ENCODE assay signal across 9 cellular contexts in genomic region chr7:953547-954327, GRCh38. TPM values are rescaled to one million over a fixed set of nuclear protein-coding genes. Genes with fewer than 3 reads are reported as not detected.
DNase-seq lines count a peak whose midpoint lies in the region; ATAC-seq and TF ChIP-seq lines count a peak whose summit lies in the region.
"Had no signal": no experiment of that assay in that cellular context is flagged by ENCODE, and none has a peak within 500 bp of the region (broad histone marks: within the 10 kb centered on the region; RNA-seq: fewer than 3 reads in every experiment).

No MANE protein-coding gene starts in this region.

- ATAC-seq in activated naive CD8-positive, alpha-beta T cell treated with anti-CD3 and anti-CD28 coated beads, Interleukin-2, amount 50 U/mL, for 24 hours = peak; percentile 9
- ATAC-seq in HG02938 (IDR thresholded peaks at IDR 0.05; ENCODE audit: unreplicated experiment) = no peak

- H3K27ac Mint-ChIP-seq in activated T-cell treated with anti-CD3 and anti-CD28 coated beads, Interleukin-2, amount 50 U/mL, for 24 hours = no peak overlapping the region
- no peak overlapping the region for H3K27ac Mint-ChIP-seq in activated naive CD8-positive, alpha-beta T cell treated with anti-CD3 and anti-CD28 coated beads, Interleukin-2, amount 50 U/mL, for 24 hours
- H3K27ac Mint-ChIP-seq in endothelial cell (ENCODE audit: unreplicated experiment) = no peak overlapping the region

- H3K4me3 Mint-ChIP-seq in activated T-cell treated with anti-CD3 and anti-CD28 coated beads, Interleukin-2, amount 50 U/mL, for 24 hours = peak overlapping the region; percentile 63
- peak overlapping the region; percentile 55 for H3K4me3 Mint-ChIP-seq in activated naive CD8-positive, alpha-beta T cell treated with anti-CD3 and anti-CD28 coated beads, Interleukin-2, amount 50 U/mL, for 24 hours
- no peak overlapping the region for H3K4me3 Mint-ChIP-seq in endothelial cell (ENCODE audit: unreplicated experiment)

- peak; percentile 65 for DNase-seq in activated T-cell treated with anti-CD3 and anti-CD28 coated beads, Interleukin-2, amount 50 U/mL, for 24 hours
- DNase-seq in activated T-cell treated with anti-CD3 and anti-CD28 coated beads, Interleukin-2, amount 50 U/mL, for 48 hours = no peak
- peak; percentile 93 for DNase-seq in HT-29 (ENCODE audit: low spot score)
- peak; percentile 28 for DNase-seq in activated naive CD8-positive, alpha-beta T cell treated with anti-CD3 and anti-CD28 coated beads, Interleukin-2, amount 50 U/mL, for 24 hours
- peak; percentile 81 for DNase-seq in hepatic stellate cell (ENCODE audit: low spot score)
- DNase-seq in posterior cingulate gyrus = peak; percentile 64 to 97 (median 82)
- no peak for DNase-seq in endothelial cell (ENCODE audit: low spot score)

- intact Hi-C loops in posterior cingulate gyrus (cut with DNase I) = loop anchor here (2.0 kb wide), 1 partner anchor 41 kb away; no protein-coding TSS in a partner anchor

- peaks cover 9% of the 10 kb centered on the region for H3K27me3 Mint-ChIP-seq in activated T-cell treated with anti-CD3 and anti-CD28 coated beads, Interleukin-2, amount 50 U/mL, for 24 hours
- peaks cover 6% of the 10 kb centered on the region for H3K27me3 Mint-ChIP-seq in activated naive CD8-positive, alpha-beta T cell treated with anti-CD3 and anti-CD28 coated beads, Interleukin-2, amount 50 U/mL, for 24 hours
- H3K27me3 Mint-ChIP-seq in endothelial cell (ENCODE audit: unreplicated experiment) = peaks cover 11% of the 10 kb centered on the region

- peaks cover 25% of the 10 kb centered on the region for H3K36me3 Mint-ChIP-seq in activated T-cell treated with anti-CD3 and anti-CD28 coated beads, Interleukin-2, amount 50 U/mL, for 24 hours (ENCODE audit: low read depth)
- H3K36me3 Mint-ChIP-seq in activated naive CD8-positive, alpha-beta T cell treated with anti-CD3 and anti-CD28 coated beads, Interleukin-2, amount 50 U/mL, for 24 hours (ENCODE audit: low read depth) = peaks cover 13% of the 10 kb centered on the region
- no peaks in the 10 kb centered on the region for H3K36me3 Mint-ChIP-seq in endothelial cell (ENCODE audit: low read depth, unreplicated experiment)

- H3K9me3 Mint-ChIP-seq in activated T-cell treated with anti-CD3 and anti-CD28 coated beads, Interleukin-2, amount 50 U/mL, for 24 hours = no peaks in the 10 kb centered on the region
- H3K9me3 Mint-ChIP-seq in activated naive CD8-positive, alpha-beta T cell treated with anti-CD3 and anti-CD28 coated beads, Interleukin-2, amount 50 U/mL, for 24 hours = no peaks in the 10 kb centered on the region
- no peaks in the 10 kb centered on the region for H3K9me3 Mint-ChIP-seq in endothelial cell (ENCODE audit: unreplicated experiment)

- no peak for TF ChIP-seq CTCF in endothelial cell (IDR thresholded peaks at IDR 0.05; ENCODE audit: unreplicated experiment)

- H3K4me1 Mint-ChIP-seq in activated T-cell treated with anti-CD3 and anti-CD28 coated beads, Interleukin-2, amount 50 U/mL, for 24 hours (ENCODE audit: low read depth) = peaks cover 14% of the 10 kb centered on the region
- peaks cover 19% of the 10 kb centered on the region for H3K4me1 Mint-ChIP-seq in activated naive CD8-positive, alpha-beta T cell treated with anti-CD3 and anti-CD28 coated beads, Interleukin-2, amount 50 U/mL, for 24 hours
- H3K4me1 Mint-ChIP-seq in endothelial cell (ENCODE audit: unreplicated experiment) = no peaks in the 10 kb centered on the region

RNA-seq across cellular contexts. Expression of gene ADAP1, which starts 0.7 kb away (rescaled TPM):
- total RNA-seq in HT-29 (2014; rRNA removed; shearing (Covaris generic)) = 535 and 538 TPM in 2 replicates
- total RNA-seq in endothelial cell (ENCODE audit: unreplicated experiment) = 1.7 TPM

RNA-seq across cellular contexts. Expression of gene COX19, which starts 21.6 kb away (rescaled TPM):
- total RNA-seq in HT-29 (2014; rRNA removed; shearing (Covaris generic)) = 15.2 and 21.6 TPM in 2 replicates
- total RNA-seq in endothelial cell (ENCODE audit: unreplicated experiment) = 10.2 TPM

RNA-seq across cellular contexts. Expression of gene CYP2W1, which starts 29.2 kb away (rescaled TPM):
- total RNA-seq in HT-29 (2014; rRNA removed; shearing (Covaris generic)) = 1.9 and 3.7 TPM in 2 replicates
- total RNA-seq in endothelial cell (ENCODE audit: unreplicated experiment) = not detected
- total RNA-seq: dermis microvascular lymphatic vessel endothelial cell had no signal

Comparison
In these comparisons a context has a peak if more than half of its experiments do, and no peak if none do; other contexts are left out.
1. DNase-seq: peak in activated T-cell treated with anti-CD3 and anti-CD28 coated beads, Interleukin-2, amount 50 U/mL, for 24 hours (single experiment), HT-29 (single experiment), activated naive CD8-positive, alpha-beta T cell treated with anti-CD3 and anti-CD28 coated beads, Interleukin-2, amount 50 U/mL, for 24 hours (single experiment), hepatic stellate cell (single experiment) and posterior cingulate gyrus (10 of 10); none in activated T-cell treated with anti-CD3 and anti-CD28 coated beads, Interleukin-2, amount 50 U/mL, for 48 hours (0 of 2) and endothelial cell (single experiment).
2. RNA of gene ADAP1, which starts 0.7 kb away (total RNA-seq): 535 to 538 TPM in HT-29; 1.7 TPM in endothelial cell (single experiment); every median in the first group is over 100 times any median in the second.